ENCODE assay signal across 1 cellular context in genomic region chr9:5851445-5851844, GRCh38.
TF ChIP-seq lines count a peak whose summit lies in the region.

No MANE protein-coding gene starts in this region.

TF ChIP-seq in GM12878, 131 proteins besides CTCF, POLR2A, EP300 and RAD21 (continued from another document and continues in another):
- TF ChIP-seq CEBPZ (IDR thresholded peaks at IDR 0.05; ENCODE audit: low read depth, low read length): no peak
- TF ChIP-seq, protein P1, sequence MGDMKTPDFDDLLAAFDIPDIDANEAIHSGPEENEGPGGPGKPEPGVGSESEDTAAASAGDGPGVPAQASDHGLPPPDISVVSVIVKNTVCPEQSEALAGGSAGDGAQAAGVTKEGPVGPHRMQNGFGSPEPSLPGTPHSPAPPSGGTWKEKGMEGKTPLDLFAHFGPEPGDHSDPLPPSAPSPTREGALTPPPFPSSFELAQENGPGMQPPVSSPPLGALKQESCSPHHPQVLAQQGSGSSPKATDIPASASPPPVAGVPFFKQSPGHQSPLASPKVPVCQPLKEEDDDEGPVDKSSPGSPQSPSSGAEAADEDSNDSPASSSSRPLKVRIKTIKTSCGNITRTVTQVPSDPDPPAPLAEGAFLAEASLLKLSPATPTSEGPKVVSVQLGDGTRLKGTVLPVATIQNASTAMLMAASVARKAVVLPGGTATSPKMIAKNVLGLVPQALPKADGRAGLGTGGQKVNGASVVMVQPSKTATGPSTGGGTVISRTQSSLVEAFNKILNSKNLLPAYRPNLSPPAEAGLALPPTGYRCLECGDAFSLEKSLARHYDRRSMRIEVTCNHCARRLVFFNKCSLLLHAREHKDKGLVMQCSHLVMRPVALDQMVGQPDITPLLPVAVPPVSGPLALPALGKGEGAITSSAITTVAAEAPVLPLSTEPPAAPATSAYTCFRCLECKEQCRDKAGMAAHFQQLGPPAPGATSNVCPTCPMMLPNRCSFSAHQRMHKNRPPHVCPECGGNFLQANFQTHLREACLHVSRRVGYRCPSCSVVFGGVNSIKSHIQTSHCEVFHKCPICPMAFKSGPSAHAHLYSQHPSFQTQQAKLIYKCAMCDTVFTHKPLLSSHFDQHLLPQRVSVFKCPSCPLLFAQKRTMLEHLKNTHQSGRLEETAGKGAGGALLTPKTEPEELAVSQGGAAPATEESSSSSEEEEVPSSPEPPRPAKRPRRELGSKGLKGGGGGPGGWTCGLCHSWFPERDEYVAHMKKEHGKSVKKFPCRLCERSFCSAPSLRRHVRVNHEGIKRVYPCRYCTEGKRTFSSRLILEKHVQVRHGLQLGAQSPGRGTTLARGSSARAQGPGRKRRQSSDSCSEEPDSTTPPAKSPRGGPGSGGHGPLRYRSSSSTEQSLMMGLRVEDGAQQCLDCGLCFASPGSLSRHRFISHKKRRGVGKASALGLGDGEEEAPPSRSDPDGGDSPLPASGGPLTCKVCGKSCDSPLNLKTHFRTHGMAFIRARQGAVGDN (IDR thresholded peaks at IDR 0.05): peak; percentile 49; the same call in 1 of the 2 replicates
- TF ChIP-seq NKRF (conservative IDR thresholded peaks at IDR 0.05): no peak
- TF ChIP-seq, protein P2, sequence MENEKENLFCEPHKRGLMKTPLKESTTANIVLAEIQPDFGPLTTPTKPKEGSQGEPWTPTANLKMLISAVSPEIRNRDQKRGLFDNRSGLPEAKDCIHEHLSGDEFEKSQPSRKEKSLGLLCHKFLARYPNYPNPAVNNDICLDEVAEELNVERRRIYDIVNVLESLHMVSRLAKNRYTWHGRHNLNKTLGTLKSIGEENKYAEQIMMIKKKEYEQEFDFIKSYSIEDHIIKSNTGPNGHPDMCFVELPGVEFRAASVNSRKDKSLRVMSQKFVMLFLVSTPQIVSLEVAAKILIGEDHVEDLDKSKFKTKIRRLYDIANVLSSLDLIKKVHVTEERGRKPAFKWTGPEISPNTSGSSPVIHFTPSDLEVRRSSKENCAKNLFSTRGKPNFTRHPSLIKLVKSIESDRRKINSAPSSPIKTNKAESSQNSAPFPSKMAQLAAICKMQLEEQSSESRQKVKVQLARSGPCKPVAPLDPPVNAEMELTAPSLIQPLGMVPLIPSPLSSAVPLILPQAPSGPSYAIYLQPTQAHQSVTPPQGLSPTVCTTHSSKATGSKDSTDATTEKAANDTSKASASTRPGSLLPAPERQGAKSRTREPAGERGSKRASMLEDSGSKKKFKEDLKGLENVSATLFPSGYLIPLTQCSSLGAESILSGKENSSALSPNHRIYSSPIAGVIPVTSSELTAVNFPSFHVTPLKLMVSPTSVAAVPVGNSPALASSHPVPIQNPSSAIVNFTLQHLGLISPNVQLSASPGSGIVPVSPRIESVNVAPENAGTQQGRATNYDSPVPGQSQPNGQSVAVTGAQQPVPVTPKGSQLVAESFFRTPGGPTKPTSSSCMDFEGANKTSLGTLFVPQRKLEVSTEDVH (IDR thresholded peaks at IDR 0.05; ENCODE audit: low read depth, partially characterized antibody): no peak
- TF ChIP-seq ATF3 (IDR thresholded peaks at IDR 0.05; ENCODE audit: borderline replicate concordance, extremely low read depth, low read depth, low read length): no peak
- TF ChIP-seq BCLAF1 (IDR thresholded peaks at IDR 0.05): no peak
- no peak; the same call in 1 of the 2 replicates for TF ChIP-seq FOXM1 (IDR thresholded peaks at IDR 0.05; ENCODE audit: low read depth, low read length)
- no peak for TF ChIP-seq SREBF1 (IDR thresholded peaks at IDR 0.05; ENCODE audit: low read length)
- peak; percentile 83; the same call in 1 of the 2 replicates for TF ChIP-seq BACH1 (IDR thresholded peaks at IDR 0.05; ENCODE audit: borderline replicate concordance)
- TF ChIP-seq ZNF622 (IDR thresholded peaks at IDR 0.05): no peak
- TF ChIP-seq MEF2A (IDR thresholded peaks at IDR 0.05; ENCODE audit: insufficient read depth, low read depth, low read length): peak; percentile 66; the same call in 1 of the 2 replicates
- TF ChIP-seq CHD4 (IDR thresholded peaks at IDR 0.05): no peak
- TF ChIP-seq, protein P3, sequence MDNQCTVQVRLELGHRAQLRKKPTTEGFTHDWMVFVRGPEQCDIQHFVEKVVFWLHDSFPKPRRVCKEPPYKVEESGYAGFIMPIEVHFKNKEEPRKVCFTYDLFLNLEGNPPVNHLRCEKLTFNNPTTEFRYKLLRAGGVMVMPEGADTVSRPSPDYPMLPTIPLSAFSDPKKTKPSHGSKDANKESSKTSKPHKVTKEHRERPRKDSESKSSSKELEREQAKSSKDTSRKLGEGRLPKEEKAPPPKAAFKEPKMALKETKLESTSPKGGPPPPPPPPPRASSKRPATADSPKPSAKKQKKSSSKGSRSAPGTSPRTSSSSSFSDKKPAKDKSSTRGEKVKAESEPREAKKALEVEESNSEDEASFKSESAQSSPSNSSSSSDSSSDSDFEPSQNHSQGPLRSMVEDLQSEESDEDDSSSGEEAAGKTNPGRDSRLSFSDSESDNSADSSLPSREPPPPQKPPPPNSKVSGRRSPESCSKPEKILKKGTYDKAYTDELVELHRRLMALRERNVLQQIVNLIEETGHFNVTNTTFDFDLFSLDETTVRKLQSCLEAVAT (IDR thresholded peaks at IDR 0.05): no peak; the same call in 1 of the 2 replicates
- peak in 1 of 2 experiments; percentile 49; a peak in 1 of 4 replicates for TF ChIP-seq BHLHE40 (IDR thresholded peaks at IDR 0.05; ENCODE audit: borderline replicate concordance in 1 of 2, low read depth in 2 of 2, low read length in 1 of 2)
- TF ChIP-seq RBBP5 (conservative IDR thresholded peaks at IDR 0.05): no peak
- TF ChIP-seq MTA3 (IDR thresholded peaks at IDR 0.05; ENCODE audit: borderline replicate concordance, low read length): no peak
- peak; percentile 84 for TF ChIP-seq MTA2 (IDR thresholded peaks at IDR 0.05; ENCODE audit: low read depth)
- TF ChIP-seq, protein P4, sequence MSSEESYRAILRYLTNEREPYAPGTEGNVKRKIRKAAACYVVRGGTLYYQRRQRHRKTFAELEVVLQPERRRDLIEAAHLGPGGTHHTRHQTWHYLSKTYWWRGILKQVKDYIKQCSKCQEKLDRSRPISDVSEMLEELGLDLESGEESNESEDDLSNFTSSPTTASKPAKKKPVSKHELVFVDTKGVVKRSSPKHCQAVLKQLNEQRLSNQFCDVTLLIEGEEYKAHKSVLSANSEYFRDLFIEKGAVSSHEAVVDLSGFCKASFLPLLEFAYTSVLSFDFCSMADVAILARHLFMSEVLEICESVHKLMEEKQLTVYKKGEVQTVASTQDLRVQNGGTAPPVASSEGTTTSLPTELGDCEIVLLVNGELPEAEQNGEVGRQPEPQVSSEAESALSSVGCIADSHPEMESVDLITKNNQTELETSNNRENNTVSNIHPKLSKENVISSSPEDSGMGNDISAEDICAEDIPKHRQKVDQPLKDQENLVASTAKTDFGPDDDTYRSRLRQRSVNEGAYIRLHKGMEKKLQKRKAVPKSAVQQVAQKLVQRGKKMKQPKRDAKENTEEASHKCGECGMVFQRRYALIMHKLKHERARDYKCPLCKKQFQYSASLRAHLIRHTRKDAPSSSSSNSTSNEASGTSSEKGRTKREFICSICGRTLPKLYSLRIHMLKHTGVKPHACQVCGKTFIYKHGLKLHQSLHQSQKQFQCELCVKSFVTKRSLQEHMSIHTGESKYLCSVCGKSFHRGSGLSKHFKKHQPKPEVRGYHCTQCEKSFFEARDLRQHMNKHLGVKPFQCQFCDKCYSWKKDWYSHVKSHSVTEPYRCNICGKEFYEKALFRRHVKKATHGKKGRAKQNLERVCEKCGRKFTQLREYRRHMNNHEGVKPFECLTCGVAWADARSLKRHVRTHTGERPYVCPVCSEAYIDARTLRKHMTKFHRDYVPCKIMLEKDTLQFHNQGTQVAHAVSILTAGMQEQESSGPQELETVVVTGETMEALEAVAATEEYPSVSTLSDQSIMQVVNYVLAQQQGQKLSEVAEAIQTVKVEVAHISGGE (CRISPR knock-in tag; IDR thresholded peaks at IDR 0.05): no peak
- peak; percentile 55 for TF ChIP-seq NBN (IDR thresholded peaks at IDR 0.05)
- TF ChIP-seq PKNOX1 (IDR thresholded peaks at IDR 0.05): peak; percentile 32; the same call in 1 of the 2 replicates
- peak; percentile 47; the same call in 1 of the 2 replicates for TF ChIP-seq CREM (IDR thresholded peaks at IDR 0.05; ENCODE audit: low read depth)
- TF ChIP-seq SMAD1 (IDR thresholded peaks at IDR 0.05; ENCODE audit: low read depth, partially characterized antibody): no peak
- TF ChIP-seq CHD1 (IDR thresholded peaks at IDR 0.05; ENCODE audit: low read depth, low read length): no peak
- TF ChIP-seq ZNF24 (IDR thresholded peaks at IDR 0.05): no peak
- peak; percentile 90 for TF ChIP-seq JUNB (IDR thresholded peaks at IDR 0.05)
- TF ChIP-seq TCF7 (IDR thresholded peaks at IDR 0.05; ENCODE audit: borderline replicate concordance): no peak
- TF ChIP-seq RCOR1 (conservative IDR thresholded peaks at IDR 0.05; ENCODE audit: low read depth, low read length): no peak
- TF ChIP-seq, protein P5, sequence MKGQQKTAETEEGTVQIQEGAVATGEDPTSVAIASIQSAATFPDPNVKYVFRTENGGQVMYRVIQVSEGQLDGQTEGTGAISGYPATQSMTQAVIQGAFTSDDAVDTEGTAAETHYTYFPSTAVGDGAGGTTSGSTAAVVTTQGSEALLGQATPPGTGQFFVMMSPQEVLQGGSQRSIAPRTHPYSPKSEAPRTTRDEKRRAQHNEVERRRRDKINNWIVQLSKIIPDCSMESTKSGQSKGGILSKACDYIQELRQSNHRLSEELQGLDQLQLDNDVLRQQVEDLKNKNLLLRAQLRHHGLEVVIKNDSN (IDR thresholded peaks at IDR 0.05; ENCODE audit: borderline replicate concordance, extremely low read length, insufficient read depth, low read depth, low read length): no peak
